Comparison of ENCODE assay signal across 10 cellular contexts in the genomic region with DNA sequence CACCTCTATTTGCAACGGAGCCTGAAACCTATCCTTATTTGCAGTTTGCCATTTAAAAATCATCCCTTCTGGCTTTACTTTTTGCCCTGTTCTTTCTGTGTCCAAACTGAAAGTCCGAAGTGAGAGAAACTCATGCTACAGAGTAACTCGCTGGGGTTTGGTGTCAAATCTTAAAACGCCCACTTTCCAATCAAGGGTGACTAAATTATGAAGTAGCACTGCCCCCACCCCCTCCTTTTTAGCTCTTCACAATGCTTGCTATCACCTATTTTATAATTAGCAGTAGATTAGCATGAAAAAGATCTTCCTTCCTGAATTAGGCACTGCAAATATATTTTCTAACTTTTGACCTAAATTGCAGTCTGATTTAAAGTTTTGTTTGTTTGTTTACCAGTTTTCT.
DNase-seq lines count a peak whose midpoint lies in the region; ATAC-seq and TF ChIP-seq lines count a peak whose summit lies in the region.
"Had no signal": no experiment of that assay in that cellular context is flagged by ENCODE, and none has a peak within 500 bp of the region (broad histone marks: within the 10 kb centered on the region; RNA-seq: fewer than 3 reads in every experiment).

No MANE protein-coding gene starts in this region.

- DNase-seq in GM12865 (ENCODE audit: low read depth) (peak; percentile 40), CD1c-positive myeloid dendritic cell (ENCODE audit: extremely low spot score) (no peak), DMS114 treated with DMSO at 0.1 percent for 48 hours (lab: John Stamatoyannopoulos, UW; ENCODE audit: unreplicated experiment) (no peak)
- no peak for DNase-seq in T-helper 2 cell treated with Interferon-gamma antibody and Interleukin-4, amounts not matched to agents 5 μg/mL and 100 μg/mL, for 36 hours (ENCODE audit: low spot score)
- DNase-seq in effector memory CD8-positive, alpha-beta T cell: no peak
- no peak for DNase-seq in effector CD4-positive, alpha-beta T cell
- DNase-seq: GF-D8, GOT3 had no signal

- H3K4me3 Mint-ChIP-seq in T-helper 2 cell treated with Interferon-gamma antibody and Interleukin-4, amounts not matched to agents 5 μg/mL and 100 μg/mL, for 36 hours: peak overlapping the region; percentile 75
- H3K4me3 Mint-ChIP-seq in effector memory CD8-positive, alpha-beta T cell: peak overlapping the region; percentile 51 to 65

- H3K9me3 Mint-ChIP-seq in T-helper 2 cell treated with Interferon-gamma antibody and Interleukin-4, amounts not matched to agents 5 μg/mL and 100 μg/mL, for 36 hours: no peaks in the 10 kb centered on the region
- H3K9me3 Mint-ChIP-seq in effector memory CD8-positive, alpha-beta T cell: no peaks in the 10 kb centered on the region

- TF ChIP-seq CTCF in GM12865 (IDR thresholded peaks at IDR 0.05; ENCODE audit: insufficient read depth, low read depth, low read length, missing control alignments): no peak

- H3K27me3 Mint-ChIP-seq in T-helper 2 cell treated with Interferon-gamma antibody and Interleukin-4, amounts not matched to agents 5 μg/mL and 100 μg/mL, for 36 hours (ENCODE audit: low read depth): no peaks in the 10 kb centered on the region
- H3K27me3 Mint-ChIP-seq in effector memory CD8-positive, alpha-beta T cell: no peaks in the 10 kb centered on the region

- peak overlapping the region; percentile 71 for H3K27ac Mint-ChIP-seq in T-helper 2 cell treated with Interferon-gamma antibody and Interleukin-4, amounts not matched to agents 5 μg/mL and 100 μg/mL, for 36 hours
- peak overlapping the region in 1 of 2 donors; percentile 51 for H3K27ac Mint-ChIP-seq in effector memory CD8-positive, alpha-beta T cell

- H3K4me1 Mint-ChIP-seq in T-helper 2 cell treated with Interferon-gamma antibody and Interleukin-4, amounts not matched to agents 5 μg/mL and 100 μg/mL, for 36 hours (ENCODE audit: low read depth): peaks cover 45% of the 10 kb centered on the region
- peaks cover 26 to 42% of the 10 kb centered on the region in 2 donors for H3K4me1 Mint-ChIP-seq in effector memory CD8-positive, alpha-beta T cell (ENCODE audit: low read depth in 2 of 2)

- peak; percentile 44 for ATAC-seq in GM19452 (IDR thresholded peaks at IDR 0.05; ENCODE audit: unreplicated experiment)
- ATAC-seq in effector memory CD8-positive, alpha-beta T cell (replicated peaks): no peak
- no peak for ATAC-seq in HG02938 (IDR thresholded peaks at IDR 0.05; ENCODE audit: unreplicated experiment)

- H3K36me3 Mint-ChIP-seq in T-helper 2 cell treated with Interferon-gamma antibody and Interleukin-4, amounts not matched to agents 5 μg/mL and 100 μg/mL, for 36 hours (ENCODE audit: low read depth): no peaks in the 10 kb centered on the region
- H3K36me3 Mint-ChIP-seq in effector memory CD8-positive, alpha-beta T cell (ENCODE audit: insufficient read depth): peaks cover 3% of the 10 kb centered on the region

- H3K4me3 ChIP-seq in GM12865 (ENCODE audit: low read depth, low read length): no peak overlapping the region
